Comparison of ENCODE assay signal across 6 cellular contexts in the genomic region with DNA sequence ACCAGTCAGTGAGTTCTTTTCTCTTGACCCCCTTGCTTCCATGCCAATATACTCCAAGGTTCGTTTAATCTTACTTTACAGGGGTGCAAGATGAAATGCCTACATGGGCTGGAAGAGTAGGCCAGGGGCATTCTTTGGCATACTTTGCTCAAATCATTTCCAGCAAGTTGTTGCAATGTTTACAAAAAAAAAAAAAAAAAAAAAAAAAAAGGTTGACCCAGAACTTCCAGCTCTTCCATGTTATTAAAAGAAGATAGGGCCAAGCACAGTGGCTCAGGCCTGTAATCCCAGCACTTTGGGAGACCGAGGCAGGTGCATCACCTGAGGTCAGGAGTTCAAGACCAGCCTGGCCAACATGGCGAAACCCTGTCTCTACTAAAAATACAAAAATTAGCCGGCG. TPM values are rescaled to one million over a fixed set of nuclear protein-coding genes. Genes with fewer than 3 reads are reported as not detected.
DNase-seq lines count a peak whose midpoint lies in the region; ATAC-seq, FAIRE-seq and TF ChIP-seq lines count a peak whose summit lies in the region.
"Not testable (repeated sequence)": the region's sequence is repeated elsewhere in the genome, so short reads cannot be mapped to it uniquely, and the experiment has no call there.

No MANE protein-coding gene starts in this region.

- not testable (repeated sequence) for H3K27me3 ChIP-seq in H1 (replicated peaks in 1 of 4; ENCODE audit: control insufficient read depth in 3 of 4, extremely low read depth in 1 of 4, insufficient read depth in 3 of 4, low read length in 3 of 4); liver (ENCODE audit: control insufficient read depth in 4 of 4, insufficient read depth in 4 of 4, low read length in 3 of 4); neural progenitor cell

- not testable (repeated sequence) for H3K18ac ChIP-seq in H1 (ENCODE audit: extremely low read depth, low read length)

- H3K14ac ChIP-seq in H1 (ENCODE audit: insufficient read length), result not testable (repeated sequence)

- not testable (repeated sequence) for H3K9me3 ChIP-seq in T-helper 17 cell (ENCODE audit: control insufficient read depth, low read length, poor library complexity, severe bottlenecking); H1 (ENCODE audit: insufficient read depth in 2 of 2, low read depth in 1 of 2, low read length in 1 of 2); liver (ENCODE audit: control insufficient read depth in 4 of 4, low read length in 3 of 4); neural progenitor cell (ENCODE audit: low read depth)

- WGBS in H1 (ENCODE audit: extremely low coverage in 1 of 2, insufficient coverage in 1 of 2, insufficient read length in 1 of 2, insufficient replicate concordance in 2 of 2, low coverage in 1 of 2, low lambda C conversion rate in 2 of 2, missing lambda C conversion rate in 1 of 2), 2 experiments, result 89% methylated on average over 5 of the region's 5 CpGs; no CpG with 5 or more reads in 1 of the 2 experiments
- 69% methylated on average over 5 of the region's 5 CpGs for WGBS in liver

- ATAC-seq in T-helper 17 cell, result not testable (repeated sequence)

- not testable (repeated sequence) for H3K4me3 ChIP-seq in H1 (ENCODE audit: extremely low read depth in 1 of 4, insufficient read depth in 2 of 4, low read depth in 3 of 4, low read length in 4 of 4); fibroblast of villous mesenchyme (ENCODE audit: low read depth, low read length); liver (ENCODE audit: low read depth in 1 of 3, low read length in 3 of 3); neural progenitor cell

- not testable (repeated sequence) for TF ChIP-seq RAD21 in H1 (IDR thresholded peaks at IDR 0.05 in 1 of 2, conservative IDR thresholded peaks at IDR 0.05 in 1 of 2; ENCODE audit: low read depth in 2 of 2, low read length in 2 of 2); liver (IDR thresholded peaks at IDR 0.05)

- not testable (repeated sequence) for H2BK20ac ChIP-seq in H1 (ENCODE audit: low read length)

- H3K4me1 ChIP-seq in H1 (replicated peaks in 1 of 4; ENCODE audit: control insufficient read depth in 3 of 4, insufficient read depth in 4 of 4, low read length in 3 of 4), result peaks cover 4 to 25% (median 18%) of the 10 kb centered on the region in 4 experiments; a peak in 6 of 7 replicates
- H3K4me1 ChIP-seq in liver (ENCODE audit: control insufficient read depth in 4 of 4, insufficient read depth in 4 of 4, low read length in 3 of 4), result peaks cover 3 to 15% (median 9%) of the 10 kb centered on the region in 4 donors
- H3K4me1 ChIP-seq in neural progenitor cell, result peaks cover 21% of the 10 kb centered on the region

- H3K36me3 ChIP-seq in H1 (ENCODE audit: control insufficient read depth in 2 of 4, insufficient read depth in 4 of 4, low read length in 3 of 4); liver (ENCODE audit: control insufficient read depth in 4 of 4, insufficient read depth in 3 of 4, low read depth in 1 of 4, low read length in 3 of 4); neural progenitor cell: not testable (repeated sequence)

- H2BK120ac ChIP-seq in H1 (replicated peaks; ENCODE audit: low read depth, low read length), result not testable (repeated sequence)

- CTCF ChIA-PET in HEK293T (lab: Yijun Ruan, JAX), result not testable (repeated sequence)
- CTCF ChIA-PET in H1 (lab: Charles Lee; ENCODE audit: partially characterized antibody), result interaction anchor here (0.6 to 1.0 kb wide), 3 partner anchors 24 to 141 kb away, joined by 3 read pairs; no protein-coding TSS in a partner anchor

- H3K36me3 Mint-ChIP-seq in T-helper 17 cell (ENCODE audit: low read depth); neural progenitor cell: not testable (repeated sequence)

- H2BK12ac ChIP-seq in H1 (ENCODE audit: low read depth, low read length), result not testable (repeated sequence)

- not testable (repeated sequence) for H3K27me3 Mint-ChIP-seq in T-helper 17 cell; neural progenitor cell (ENCODE audit: insufficient read depth, low read depth)

- not testable (repeated sequence) for H2BK5ac ChIP-seq in H1 (ENCODE audit: low read depth, low read length)

- not testable (repeated sequence) for H2BK15ac ChIP-seq in H1 (ENCODE audit: low read length)

- not testable (repeated sequence) for H3K9ac ChIP-seq in H1 (replicated peaks in 1 of 4; ENCODE audit: extremely low read depth in 1 of 4, low read depth in 3 of 4, low read length in 3 of 4); liver (ENCODE audit: low read depth in 1 of 2, low read length in 2 of 2); neural progenitor cell

- not testable (repeated sequence) for H3K79me1 ChIP-seq in H1 (ENCODE audit: low read depth, low read length)

- H3K79me2 ChIP-seq in H1 (ENCODE audit: control insufficient read depth in 1 of 2, insufficient read depth in 2 of 2, low read length in 2 of 2), result peaks cover 3 to 90% of the 10 kb centered on the region in 2 experiments
- peaks cover 100% of the 10 kb centered on the region for H3K79me2 ChIP-seq in neural progenitor cell (ENCODE audit: low read depth)

- not testable (repeated sequence) for DNase-seq in HEK293T (ENCODE audit: extremely low spot score); T-helper 17 cell; H1 (ENCODE audit: low read depth in 1 of 2, low spot score in 2 of 2); neural progenitor cell (ENCODE audit: low spot score)
- DNase-seq in fibroblast of villous mesenchyme (ENCODE audit: low read depth), result peak; percentile 10

- not testable (repeated sequence) for H3K9me3 Mint-ChIP-seq in neural progenitor cell

- not testable (repeated sequence) for TF ChIP-seq POLR2A in H1 (IDR thresholded peaks at IDR 0.05; ENCODE audit: control extremely low read depth in 1 of 2, low read depth in 2 of 2, low read length in 2 of 2)

- not testable (repeated sequence) for H3K4me2 ChIP-seq in H1 (ENCODE audit: insufficient read depth in 1 of 2, low read depth in 2 of 2, low read length in 2 of 2); neural progenitor cell

- H3K23me2 ChIP-seq in H1 (ENCODE audit: low read depth, low read length), result not testable (repeated sequence)

- H4K5ac ChIP-seq in H1 (ENCODE audit: insufficient read length, low read depth, low read length), result not testable (repeated sequence)

- not testable (repeated sequence) for TF ChIP-seq EP300 in H1 (IDR thresholded peaks at IDR 0.05; ENCODE audit: borderline replicate concordance in 1 of 2, low read depth in 2 of 2, low read length in 2 of 2)

- FAIRE-seq in H1 (lab: Jason Lieb, UNC), result not testable (repeated sequence)

- not testable (repeated sequence) for TF ChIP-seq CTCF in H1 (IDR thresholded peaks at IDR 0.05; ENCODE audit: control extremely low read depth in 1 of 3, insufficient read depth in 1 of 3, low read depth in 1 of 3, low read length in 3 of 3); fibroblast of villous mesenchyme (IDR thresholded peaks at IDR 0.05; ENCODE audit: insufficient read depth, low read depth, low read length); liver (IDR thresholded peaks at IDR 0.05; ENCODE audit: low read depth, low read length, missing input control); neural progenitor cell (IDR thresholded peaks at IDR 0.05)

- H4K8ac ChIP-seq in H1 (ENCODE audit: extremely low read depth, insufficient read depth, low read length), result not testable (repeated sequence)

- H3K23ac ChIP-seq in H1 (ENCODE audit: insufficient read length), result not testable (repeated sequence)

- peaks cover 37% of the 10 kb centered on the region for H3K4me1 Mint-ChIP-seq in T-helper 17 cell
- H3K4me1 Mint-ChIP-seq in neural progenitor cell, result peaks cover 15% of the 10 kb centered on the region

- not testable (repeated sequence) for H4K91ac ChIP-seq in H1 (replicated peaks; ENCODE audit: insufficient read length, low read length)

- H3K4me3 Mint-ChIP-seq in T-helper 17 cell, neural progenitor cell: not testable (repeated sequence)

- H3K27ac ChIP-seq in H1 (ENCODE audit: low read depth, low read length), result not testable (repeated sequence)
- H3K27ac ChIP-seq in liver (ENCODE audit: low read depth in 1 of 2, low read length in 2 of 2) (peak overlapping the region in 1 of 2 donors; percentile 48), neural progenitor cell (peak overlapping the region; percentile 39)

- POLR2A ChIA-PET in HEK293T (lab: Yijun Ruan, JAX), result interaction anchor here (1.2 kb wide), 1 partner anchor 9 kb away, joined by 4 read pairs; no protein-coding TSS in a partner anchor
- POLR2A ChIA-PET in H1 (lab: Charles Lee; ENCODE audit: partially characterized antibody), result interaction anchor here (1.0 to 1.6 kb wide), 5 partner anchors 11 to 21 kb away, joined by 3 to 8 read pairs (median 5); no protein-coding TSS in a partner anchor

- H3F3A ChIP-seq in neural progenitor cell (ENCODE audit: low read depth), result peaks cover 17% of the 10 kb centered on the region

- 0 out of 2 replicates have a peak overlapping the region, but pooled peaks have one; percentile 9 for H2AK5ac ChIP-seq in H1 (ENCODE audit: low read depth, low read length)

- H3K4ac ChIP-seq in H1 (replicated peaks; ENCODE audit: insufficient read length, low read depth, low read length), result not testable (repeated sequence)

- not testable (repeated sequence) for H3K56ac ChIP-seq in H1 (replicated peaks; ENCODE audit: insufficient read length, low read depth, low read length)

- peak overlapping the region; percentile 37 for H3K27ac Mint-ChIP-seq in T-helper 17 cell
- H3K27ac Mint-ChIP-seq in neural progenitor cell, result peak overlapping the region; percentile 83

- not testable (repeated sequence) for H4K20me1 ChIP-seq in H1 (replicated peaks in 1 of 2; ENCODE audit: control insufficient read depth in 1 of 2, insufficient read depth in 2 of 2, low read length in 2 of 2)
- H4K20me1 ChIP-seq in neural progenitor cell (ENCODE audit: low read depth), result peaks cover 12% of the 10 kb centered on the region

- not testable (repeated sequence) for H2AFZ ChIP-seq in H1 (ENCODE audit: low read length); neural progenitor cell (replicated peaks)

RNA-seq across cellular contexts. Expression of a gene that starts 8.1 kb away (rescaled TPM):
- total RNA-seq in T-helper 17 cell (10 to 100 TPM; 52.7 to 53.0 TPM), fibroblast of villous mesenchyme (7.7 and 10.4 TPM in 2 replicates), liver (10 to 100 TPM in 1 of 2 donors, 1 to 10 TPM in 1; 8.1 to 10.3 TPM), neural progenitor cell (ENCODE audit: low replicate concordance) (8.1 and 11.3 TPM in 2 replicates)
- 37.4 and 38.9 TPM in 2 replicates for total RNA-seq in H1 (2021; fragmentation: NEBNext Ultra II Directional; extraction: Animal tissue kit (Norgen Biotek cat#: 25700))
- polyA plus RNA-seq in H1 (2011; rRNA removed) (4.8 and 6.2 TPM in 2 replicates), liver (1 to 10 TPM in 1 of 2 donors, under 1 TPM in 1; 0.76 to 2.6 TPM)
- polyA plus RNA-seq in H1 (2011; cell fraction: cytosol; rRNA removed), result 5.3 TPM
- polyA plus RNA-seq in H1 (2011; cell fraction: nucleus; rRNA removed), result 15.4 TPM
- 3.0 to 7.2 TPM (median 5.0 TPM) in 4 replicates for polyA plus RNA-seq in H1 (2012, experiment 1 of 2)
- polyA plus RNA-seq in H1 (2012, experiment 2 of 2), result 0.42 TPM
- polyA plus RNA-seq in H1 (2013, experiment 1 of 2), result 10.6 TPM
- polyA plus RNA-seq in H1 (2013, experiment 2 of 2), result 9.3 TPM
- 99.5 and 111 TPM in 2 replicates for polyA minus RNA-seq in H1 (2011; rRNA and poly(A)+ RNA removed)
- polyA minus RNA-seq in H1 (2011; cell fraction: cytosol; rRNA and poly(A)+ RNA removed), result 39.9 TPM
- 47.9 TPM for polyA minus RNA-seq in H1 (2011; cell fraction: nucleus; rRNA and poly(A)+ RNA removed)
